13 cellular contexts compared by ENCODE assay signal in genomic region chr11:126345283-126345682, GRCh38. TPM values are rescaled to one million over a fixed set of nuclear protein-coding genes. Genes with fewer than 3 reads are reported as not detected.
DNase-seq lines count a peak whose midpoint lies in the region; ATAC-seq and TF ChIP-seq lines count a peak whose summit lies in the region.
"Had no signal": no experiment of that assay in that cellular context is flagged by ENCODE, and none has a peak within 500 bp of the region (broad histone marks: within the 10 kb centered on the region; RNA-seq: fewer than 3 reads in every experiment).

No MANE protein-coding gene starts in this region.

- H3K36me3 Mint-ChIP-seq in activated naive CD4-positive, alpha-beta T cell treated with anti-CD3 and anti-CD28 coated beads, Interleukin-2, amount 50 U/mL, for 72 hours = peaks cover 0 to under 1% of the 10 kb centered on the region in 2 donors
- H3K36me3 Mint-ChIP-seq in endodermal cell (ENCODE audit: low read depth) = peaks cover 20% of the 10 kb centered on the region
- H3K36me3 Mint-ChIP-seq in natural killer cell treated with Interleukin-12 subunit alpha and Interleukin-12 subunit beta and Interleukin-15 and Interleukin-18, amount 100 ng/mL, for 72 hours = peaks cover 10% of the 10 kb centered on the region

- H3K4me1 Mint-ChIP-seq in endodermal cell = peaks cover 51% of the 10 kb centered on the region
- H3K4me1 Mint-ChIP-seq in natural killer cell treated with Interleukin-12 subunit alpha and Interleukin-12 subunit beta and Interleukin-15 and Interleukin-18, amount 100 ng/mL, for 72 hours (ENCODE audit: low read depth in 2 of 2) = peaks cover 40 to 52% of the 10 kb centered on the region in 2 donors

- in situ Hi-C loops in brain microvascular endothelial cell (cut with HindIII; ENCODE audit: low pct_ligation_motif_present, low sequenced_read_pairs) = no loop called here

- H3K36me3 ChIP-seq in endodermal cell (ENCODE audit: control insufficient read depth, insufficient read depth, low read length) (peaks cover 3% of the 10 kb centered on the region), aorta (ENCODE audit: control insufficient read depth in 1 of 2, insufficient read depth in 2 of 2, low read length in 1 of 2) (peaks cover 0 to 2% of the 10 kb centered on the region in 2 donors), brain microvascular endothelial cell (replicated peaks) (no peaks in the 10 kb centered on the region)

- no peak for ATAC-seq in activated naive CD4-positive, alpha-beta T cell treated with anti-CD3 and anti-CD28 coated beads, Interleukin-2, amount 50 U/mL, for 72 hours
- no peak for ATAC-seq in natural killer cell treated with Interleukin-12 subunit alpha and Interleukin-12 subunit beta and Interleukin-15 and Interleukin-18, amount 100 ng/mL, for 72 hours
- ATAC-seq in aorta (ENCODE audit: low FRiP score) = no peak
- no peak for ATAC-seq in HG02981 (IDR thresholded peaks at IDR 0.05; ENCODE audit: unreplicated experiment)

- H3K27ac ChIP-seq in endodermal cell (ENCODE audit: low read depth, low read length) (peak overlapping the region; percentile 36), aorta (ENCODE audit: low read depth in 1 of 2, low read length in 2 of 2) (no peak overlapping the region), brain microvascular endothelial cell (no peak overlapping the region)

- no peak overlapping the region for H3K4me3 ChIP-seq in endodermal cell (ENCODE audit: low read length)
- no peak overlapping the region for H3K4me3 ChIP-seq in aorta (ENCODE audit: low read length in 2 of 2)
- H3K4me3 ChIP-seq in brain microvascular endothelial cell (ENCODE audit: low read depth, low read length) = no peak overlapping the region
- H3K4me3 ChIP-seq: thyroid gland had no signal

- TF ChIP-seq CTCF in endodermal cell (conservative IDR thresholded peaks at IDR 0.05) (no peak), brain microvascular endothelial cell (IDR thresholded peaks at IDR 0.05; ENCODE audit: low read depth, low read length, missing control alignments) (no peak)

- WGBS in endodermal cell (ENCODE audit: insufficient coverage in 1 of 2, insufficient read length in 1 of 2), 2 experiments = 93 to 96% methylated on average over 11 to 16 of the region's 16 CpGs
- WGBS in aorta, 2 donors = 96 to 97% methylated on average over 16 of the region's 16 CpGs

- H3K4me3 Mint-ChIP-seq in endodermal cell = peak overlapping the region; percentile 33
- no peak overlapping the region for H3K4me3 Mint-ChIP-seq in natural killer cell treated with Interleukin-12 subunit alpha and Interleukin-12 subunit beta and Interleukin-15 and Interleukin-18, amount 100 ng/mL, for 72 hours
- H3K4me3 Mint-ChIP-seq: naive thymus-derived CD4-positive, alpha-beta T cell had no signal

- H3K27me3 Mint-ChIP-seq in endodermal cell (ENCODE audit: insufficient read depth) = no peaks in the 10 kb centered on the region
- H3K27me3 Mint-ChIP-seq in natural killer cell treated with Interleukin-12 subunit alpha and Interleukin-12 subunit beta and Interleukin-15 and Interleukin-18, amount 100 ng/mL, for 72 hours = no peaks in the 10 kb centered on the region
- H3K27me3 Mint-ChIP-seq: naive thymus-derived CD4-positive, alpha-beta T cell had no signal

- H3K9ac ChIP-seq in endodermal cell (ENCODE audit: extremely low read depth, low read length, poor library complexity, severe bottlenecking) = no peak overlapping the region

- peak overlapping the region; percentile 89 to 93 for H3K27ac Mint-ChIP-seq in activated naive CD4-positive, alpha-beta T cell treated with anti-CD3 and anti-CD28 coated beads, Interleukin-2, amount 50 U/mL, for 72 hours
- H3K27ac Mint-ChIP-seq in endodermal cell = peak overlapping the region; percentile 89
- peak overlapping the region; percentile 95 to 99 for H3K27ac Mint-ChIP-seq in natural killer cell treated with Interleukin-12 subunit alpha and Interleukin-12 subunit beta and Interleukin-15 and Interleukin-18, amount 100 ng/mL, for 72 hours

- H3K9me3 Mint-ChIP-seq in activated naive CD4-positive, alpha-beta T cell treated with anti-CD3 and anti-CD28 coated beads, Interleukin-2, amount 50 U/mL, for 72 hours = no peaks in the 10 kb centered on the region
- no peaks in the 10 kb centered on the region for H3K9me3 Mint-ChIP-seq in endodermal cell
- no peaks in the 10 kb centered on the region for H3K9me3 Mint-ChIP-seq in natural killer cell treated with Interleukin-12 subunit alpha and Interleukin-12 subunit beta and Interleukin-15 and Interleukin-18, amount 100 ng/mL, for 72 hours

- H3K4me1 ChIP-seq in endodermal cell (ENCODE audit: control insufficient read depth, insufficient read depth, low read length) = peaks cover 33% of the 10 kb centered on the region
- no peaks in the 10 kb centered on the region for H3K4me1 ChIP-seq in aorta (ENCODE audit: control insufficient read depth in 1 of 2, insufficient read depth in 2 of 2, low read length in 2 of 2)

- intact Hi-C loops in aorta (cut with DNase I) = loop anchor here in 1 of 2 donors (5.0 kb wide), 2 partner anchors 33 to 72 kb away; no protein-coding TSS in a partner anchor

- DNase-seq in activated naive CD4-positive, alpha-beta T cell treated with anti-CD3 and anti-CD28 coated beads, Interleukin-2, amount 50 U/mL, for 72 hours (ENCODE audit: low spot score in 2 of 2) = no peak
- DNase-seq in activated naive CD4-positive, alpha-beta T cell treated with Interleukin-2 at 50 U/mL for 16 hours = no peak
- DNase-seq in endodermal cell (no peak), aorta (peak; percentile 44 to 65), brain microvascular endothelial cell (no peak), SW 1271 (lab: John Stamatoyannopoulos, UW) (no peak)
- DNase-seq in natural killer cell treated with Interleukin-12 subunit alpha and Interleukin-12 subunit beta and Interleukin-15 and Interleukin-18, amount 100 ng/mL, for 72 hours (ENCODE audit: low spot score) = peak; percentile 34
- DNase-seq: activated T-cell treated with anti-CD3 and anti-CD28 coated beads for 4 hours; DMS79 treated with DMSO at 0.1 percent for 48 hours; naive thymus-derived CD4-positive, alpha-beta T cell; NCI-H446 had no signal

- H3K27me3 ChIP-seq in endodermal cell (ENCODE audit: control insufficient read depth, insufficient read depth, low read length, poor library complexity, severe bottlenecking) = no peaks in the 10 kb centered on the region
- H3K27me3 ChIP-seq in aorta (ENCODE audit: control insufficient read depth in 1 of 2, insufficient read depth in 2 of 2, low read length in 1 of 2) = no peaks in the 10 kb centered on the region
- no peaks in the 10 kb centered on the region for H3K27me3 ChIP-seq in brain microvascular endothelial cell (replicated peaks)
- H3K27me3 ChIP-seq: thyroid gland had no signal

- H3K9me3 ChIP-seq in endodermal cell (ENCODE audit: control insufficient read depth, low read length) (no peaks in the 10 kb centered on the region), aorta (ENCODE audit: control insufficient read depth, low read length) (no peaks in the 10 kb centered on the region)
- H3K9me3 ChIP-seq: thyroid gland had no signal

RNA-seq across cellular contexts. Expression of gene ST3GAL4, which starts 10.2 kb away (rescaled TPM):
- total RNA-seq in activated naive CD4-positive, alpha-beta T cell treated with anti-CD3 and anti-CD28 coated beads, Interleukin-2, amount 50 U/mL, for 72 hours = 10 to 100 TPM in 1 of 2 donors, 1 to 10 TPM in 1; 7.2 to 10.5 TPM
- total RNA-seq in endodermal cell (10 to 100 TPM; 16.5 to 21.5 TPM), aorta (10 to 100 TPM; 26.5 to 36.3 TPM)
- polyA plus RNA-seq in endodermal cell (2013, experiment 1 of 2) = 15.6 TPM
- polyA plus RNA-seq in endodermal cell (2013, experiment 2 of 2) = 13.3 TPM
- 10 to 100 TPM; 60.4 to 60.9 TPM for total RNA-seq in natural killer cell treated with Interleukin-12 subunit alpha and Interleukin-12 subunit beta and Interleukin-15 and Interleukin-18, amount 100 ng/mL, for 72 hours
- polyA plus RNA-seq in aorta = 10 to 100 TPM; 25.4 to 29.9 TPM

RNA-seq across cellular contexts. Expression of gene DCPS, which starts 41.4 kb away (rescaled TPM):
- total RNA-seq in activated naive CD4-positive, alpha-beta T cell treated with anti-CD3 and anti-CD28 coated beads, Interleukin-2, amount 50 U/mL, for 72 hours = 10 to 100 TPM; 28.1 to 40.2 TPM
- total RNA-seq in endodermal cell (10 to 100 TPM; 19.0 to 22.6 TPM), aorta (1 to 10 TPM; 9.0 to 9.9 TPM)
- 20.5 TPM for polyA plus RNA-seq in endodermal cell (2013, experiment 1 of 2)
- 19.2 TPM for polyA plus RNA-seq in endodermal cell (2013, experiment 2 of 2)
- 10 to 100 TPM; 32.8 to 46.7 TPM for total RNA-seq in natural killer cell treated with Interleukin-12 subunit alpha and Interleukin-12 subunit beta and Interleukin-15 and Interleukin-18, amount 100 ng/mL, for 72 hours
- 1 to 10 TPM; 7.9 to 9.6 TPM for polyA plus RNA-seq in aorta

Comparison
In these comparisons a context has a peak if more than half of its experiments do, and no peak if none do; other contexts are left out.
1. DNase-seq: peak in natural killer cell treated with Interleukin-12 subunit alpha and Interleukin-12 subunit beta and Interleukin-15 and Interleukin-18, amount 100 ng/mL, for 72 hours (single experiment) and aorta (2 of 2); none in activated naive CD4-positive, alpha-beta T cell treated with anti-CD3 and anti-CD28 coated beads, Interleukin-2, amount 50 U/mL, for 72 hours (0 of 2), activated naive CD4-positive, alpha-beta T cell treated with Interleukin-2 at 50 U/mL for 16 hours (single experiment), endodermal cell (single experiment), brain microvascular endothelial cell (single experiment) and SW 1271 (0 of 2).
2. Peak in every context shown above with its lines, with median percentiles within 50 percentile points of each other: H3K27ac Mint-ChIP-seq.